ENCODE assay signal across 8 cellular contexts in the genomic region with DNA sequence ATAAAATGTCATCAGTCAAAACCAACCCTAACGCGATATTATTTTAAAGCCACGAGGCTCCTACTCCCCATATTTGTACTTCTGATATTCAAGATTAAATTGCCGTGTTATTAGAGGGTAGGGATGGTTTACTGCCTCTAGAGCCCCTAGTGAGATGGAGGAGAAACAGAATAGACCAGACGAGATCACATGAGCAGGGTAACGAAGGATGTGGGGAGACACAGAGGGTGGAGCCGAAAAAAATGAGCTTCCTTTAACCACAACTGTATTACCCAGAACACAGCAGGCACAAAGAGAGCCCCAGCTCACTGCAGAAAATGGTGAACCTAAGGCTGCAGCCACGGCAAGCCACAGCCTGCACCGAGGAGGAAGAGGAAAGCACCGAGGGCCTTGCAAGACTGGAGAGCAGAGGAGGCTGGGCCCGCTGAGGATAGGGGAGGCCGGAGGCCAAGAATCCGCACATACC. TPM values are rescaled to one million over a fixed set of nuclear protein-coding genes. Genes with fewer than 3 reads are reported as not detected.
DNase-seq lines count a peak whose midpoint lies in the region; ATAC-seq and TF ChIP-seq lines count a peak whose summit lies in the region.

No MANE protein-coding gene starts in this region.

- peaks cover 25% of the 10 kb centered on the region for H3K4me1 ChIP-seq in DOHH2 (ENCODE audit: control insufficient read depth, low read length)
- H3K4me1 ChIP-seq in foreskin keratinocyte: peaks cover 4% of the 10 kb centered on the region

- H3K27ac ChIP-seq in DOHH2 (ENCODE audit: low read depth, low read length) (peak overlapping the region; percentile 20), foreskin keratinocyte (no peak overlapping the region)

- H3K4me3 ChIP-seq in DOHH2 (ENCODE audit: low read length): peak overlapping the region; percentile 57

- peaks cover 60% of the 10 kb centered on the region for H3K79me2 ChIP-seq in DOHH2 (ENCODE audit: control insufficient read depth, low read length)

- H3K27me3 Mint-ChIP-seq in IgD-negative memory B cell (no peaks in the 10 kb centered on the region), type B pancreatic cell (no peaks in the 10 kb centered on the region)

- H3K4me3 Mint-ChIP-seq in IgD-negative memory B cell: peak overlapping the region; percentile 75 to 88 (median 80)
- peak overlapping the region; percentile 71 for H3K4me3 Mint-ChIP-seq in stimulated activated effector memory CD8-positive, alpha-beta T cell treated with anti-CD3 and anti-CD28 coated beads, Interleukin-12 subunit alpha, Interleukin-12 subunit beta, amount 100 ng/mL, for 72 hours
- H3K4me3 Mint-ChIP-seq in type B pancreatic cell: no peak overlapping the region

- H3K4me1 Mint-ChIP-seq in IgD-negative memory B cell (peaks cover 32 to 59% (median 39%) of the 10 kb centered on the region in 3 donors), type B pancreatic cell (ENCODE audit: unreplicated experiment) (peaks cover 31% of the 10 kb centered on the region)
- peaks cover 86% of the 10 kb centered on the region for H3K4me1 Mint-ChIP-seq in stimulated activated effector memory CD8-positive, alpha-beta T cell treated with anti-CD3 and anti-CD28 coated beads, Interleukin-12 subunit alpha, Interleukin-12 subunit beta, amount 100 ng/mL, for 72 hours

- POLR2A ChIA-PET in HEK293T (lab: Yijun Ruan, JAX): interaction anchor here (1.5 to 2.5 kb wide), 2 partner anchors 24 to 38 kb away, joined by 4 to 13 read pairs; a partner anchor contains a TSS

- ATAC-seq in GM21526 (IDR thresholded peaks at IDR 0.05; ENCODE audit: low FRiP score, unreplicated experiment) (peak; percentile 98), foreskin keratinocyte (peak; percentile 23)
- peak; percentile 97 for ATAC-seq in stimulated activated effector memory CD8-positive, alpha-beta T cell treated with anti-CD3 and anti-CD28 coated beads, Interleukin-12 subunit alpha, Interleukin-12 subunit beta, amount 100 ng/mL, for 72 hours

- H3K4me2 ChIP-seq in DOHH2 (ENCODE audit: low read length): peak overlapping the region; percentile 69

- CTCF ChIA-PET in HEK293T (lab: Yijun Ruan, JAX): interaction anchor here (0.6 to 1.7 kb wide), 5 partner anchors 11 to 78 kb away, joined by 3 to 10 read pairs (median 3); no protein-coding TSS in a partner anchor

- peaks cover 22% of the 10 kb centered on the region for H3K36me3 ChIP-seq in DOHH2 (ENCODE audit: control insufficient read depth, low read length)

- DNase-seq in activated CD4-positive, alpha-beta T cell treated with anti-CD3 and anti-CD28 coated beads, Interleukin-2, amount 50 U/mL, for 1 hour: peak; percentile 69
- DNase-seq in foreskin keratinocyte (no peak), type B pancreatic cell (ENCODE audit: extremely low spot score, unreplicated experiment) (no peak), HEK293T (ENCODE audit: extremely low spot score) (no peak)
- DNase-seq in stimulated activated effector memory CD8-positive, alpha-beta T cell treated with anti-CD3 and anti-CD28 coated beads, Interleukin-12 subunit alpha, Interleukin-12 subunit beta, amount 100 ng/mL, for 72 hours (ENCODE audit: low spot score in 2 of 2): peak in 1 of 2 donors; percentile 85

- no peaks in the 10 kb centered on the region for H3K9me3 ChIP-seq in DOHH2 (ENCODE audit: control insufficient read depth, insufficient read depth, low read length)

- H3F3A ChIP-seq in DOHH2 (ENCODE audit: control insufficient read depth, insufficient read depth): 0 out of 2 replicates have a peak, but pooled peaks cover 3% of the 10 kb centered on the region

- H3K36me3 Mint-ChIP-seq in IgD-negative memory B cell (peaks cover 1% of the 10 kb centered on the region), type B pancreatic cell (peaks cover 5% of the 10 kb centered on the region)
- H3K36me3 Mint-ChIP-seq in stimulated activated effector memory CD8-positive, alpha-beta T cell treated with anti-CD3 and anti-CD28 coated beads, Interleukin-12 subunit alpha, Interleukin-12 subunit beta, amount 100 ng/mL, for 72 hours: peaks cover 100% of the 10 kb centered on the region

- H3K9me2 ChIP-seq in DOHH2 (replicated peaks; ENCODE audit: control insufficient read depth, low read length): no peaks in the 10 kb centered on the region

- H3K9me3 Mint-ChIP-seq in IgD-negative memory B cell (no peaks in the 10 kb centered on the region), type B pancreatic cell (no peaks in the 10 kb centered on the region)
- no peaks in the 10 kb centered on the region for H3K9me3 Mint-ChIP-seq in stimulated activated effector memory CD8-positive, alpha-beta T cell treated with anti-CD3 and anti-CD28 coated beads, Interleukin-12 subunit alpha, Interleukin-12 subunit beta, amount 100 ng/mL, for 72 hours

- H3K27ac Mint-ChIP-seq in IgD-negative memory B cell: peak overlapping the region; percentile 85 to 97 (median 97)
- peak overlapping the region; percentile 98 for H3K27ac Mint-ChIP-seq in stimulated activated effector memory CD8-positive, alpha-beta T cell treated with anti-CD3 and anti-CD28 coated beads, Interleukin-12 subunit alpha, Interleukin-12 subunit beta, amount 100 ng/mL, for 72 hours
- no peak overlapping the region for H3K27ac Mint-ChIP-seq in type B pancreatic cell

- no peaks in the 10 kb centered on the region for H3K27me3 ChIP-seq in DOHH2 (ENCODE audit: control insufficient read depth, low read length)
- H3K27me3 ChIP-seq in foreskin keratinocyte: no peaks in the 10 kb centered on the region

- H4K20me1 ChIP-seq in DOHH2 (ENCODE audit: control insufficient read depth, insufficient read depth, low read depth, low read length): peaks cover 3% of the 10 kb centered on the region; the same call in 1 of the 2 replicates

- TF ChIP-seq CTCF in DOHH2 (IDR thresholded peaks at IDR 0.05; ENCODE audit: low read depth, low read length, poor library complexity, severe bottlenecking) (peak; percentile 21), foreskin keratinocyte (conservative IDR thresholded peaks at IDR 0.05) (no peak), type B pancreatic cell (conservative IDR thresholded peaks at IDR 0.05) (no peak)

TF ChIP-seq in HEK293T, 16 proteins besides CTCF, POLR2A, EP300 and RAD21:
- TF ChIP-seq ELF4 (IDR thresholded peaks at IDR 0.05) (no peak), TARDBP (IDR thresholded peaks at IDR 0.05) (no peak), CTBP1 (IDR thresholded peaks at IDR 0.05; ENCODE audit: borderline replicate concordance) (no peak), L3MBTL2 (conservative IDR thresholded peaks at IDR 0.05) (no peak), BHLHE40 (IDR thresholded peaks at IDR 0.05; ENCODE audit: borderline replicate concordance) (no peak), ARNT (IDR thresholded peaks at IDR 0.05) (no peak), LEF1 (IDR thresholded peaks at IDR 0.05; ENCODE audit: borderline replicate concordance) (no peak), NFRKB (IDR thresholded peaks at IDR 0.05) (no peak), FOXK2 (IDR thresholded peaks at IDR 0.05) (no peak), SUZ12 (IDR thresholded peaks at IDR 0.05) (no peak)

RNA-seq across cellular contexts. Expression of a gene that starts 14.3 kb away (rescaled TPM):
- 93.1 TPM for polyA plus RNA-seq in IgD-negative memory B cell
- total RNA-seq in foreskin keratinocyte: 36.4 and 43.2 TPM in 2 replicates
- polyA plus RNA-seq in foreskin keratinocyte: 12.9 and 13.9 TPM in 2 replicates
- total RNA-seq in type B pancreatic cell (ENCODE audit: low replicate concordance): 20.7 and 30.5 TPM in 2 replicates

RNA-seq across cellular contexts. Expression of a gene that starts 59.4 kb away (rescaled TPM):
- polyA plus RNA-seq in IgD-negative memory B cell: 0.80 TPM
- 7.3 and 8.5 TPM in 2 replicates for total RNA-seq in foreskin keratinocyte
- polyA plus RNA-seq in foreskin keratinocyte: 0.18 and 0.39 TPM in 2 replicates
- 3.1 and 31.3 TPM in 2 replicates for total RNA-seq in type B pancreatic cell (ENCODE audit: low replicate concordance)

Comparison
In these comparisons a context has a peak if more than half of its experiments do, and no peak if none do; other contexts are left out.
1. ATAC-seq: peak in every context shown above with its lines; median percentile 98 in GM21526; 97 in stimulated activated effector memory CD8-positive, alpha-beta T cell treated with anti-CD3 and anti-CD28 coated beads, Interleukin-12 subunit alpha, Interleukin-12 subunit beta, amount 100 ng/mL, for 72 hours; 23 in foreskin keratinocyte.